Comparison of ENCODE assay signal across 8 cellular contexts in the genomic region with DNA sequence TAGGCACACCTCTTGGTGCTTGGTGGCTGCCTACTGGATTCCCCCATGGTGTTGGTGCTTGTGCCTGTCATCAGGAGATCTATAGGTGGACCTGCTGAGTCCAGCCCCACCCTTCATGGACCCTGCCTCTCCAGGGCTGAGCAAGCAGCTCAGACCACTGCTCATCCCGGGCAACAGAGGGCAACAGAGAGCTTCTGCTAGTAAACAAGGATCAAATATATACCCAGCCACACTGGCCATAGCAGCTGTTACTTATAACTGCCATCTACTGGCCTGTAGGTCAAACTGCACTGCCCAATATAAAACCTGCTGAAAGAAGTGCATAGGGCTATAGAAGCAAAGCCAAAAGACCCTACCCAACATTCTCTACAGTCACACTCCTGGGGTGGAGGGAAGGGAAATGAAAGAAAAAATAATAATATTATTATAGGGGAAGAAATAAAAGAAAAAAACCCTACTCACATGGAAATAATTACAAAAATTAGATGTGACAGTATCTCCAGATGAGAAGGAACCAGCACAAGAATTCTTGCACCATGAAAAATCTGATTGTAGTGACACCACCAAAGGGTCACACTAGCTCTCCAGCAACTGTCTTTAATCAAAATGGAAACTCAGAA. TPM values are rescaled to one million over a fixed set of nuclear protein-coding genes. Genes with fewer than 3 reads are reported as not detected.
DNase-seq lines count a peak whose midpoint lies in the region; ATAC-seq, FAIRE-seq and TF ChIP-seq lines count a peak whose summit lies in the region.

No MANE protein-coding gene starts in this region.

- H3K27ac ChIP-seq in GM23248, result no peak overlapping the region
- no peak overlapping the region for H3K27ac ChIP-seq in K562 (ENCODE audit: extremely low read depth, low read depth, low read length)

- DNase-seq in GM23248, result peak; percentile 65
- peak; percentile 34 for DNase-seq in KG1 (lab: John Stamatoyannopoulos, UW)
- DNase-seq in T-helper 1 cell, result peak in 4 of 5 donors; percentile 27 to 69 (median 38)
- peak; percentile 74 to 85 (median 75) for DNase-seq in K562 (ENCODE audit: extremely low read depth in 1 of 4, low spot score in 3 of 4)
- peak in 2 of 3 donors; percentile 33 to 37 for DNase-seq in mucosa of descending colon
- no peak for DNase-seq in NCI-H2196 (lab: John Stamatoyannopoulos, UW; ENCODE audit: unreplicated experiment)
- no peak for DNase-seq in NCI-H774 (lab: John Stamatoyannopoulos, UW)

- no TSS peak for BruUV-seq in K562 (replicated peaks; lab: Mats Ljungman, UMichigan)

- H2AFZ ChIP-seq in GM23248 (no peak overlapping the region), K562 (ENCODE audit: low read depth, low read length) (no peak overlapping the region)

- CTCF ChIA-PET in K562 (lab: Yijun Ruan, JAX; ENCODE audit: low intra/inter-chr PET ratio), result interaction anchor here (0.6 to 2.5 kb wide), 2 partner anchors 98 to 100 kb away, joined by 3 to 17 read pairs; no protein-coding TSS in a partner anchor

- peak; percentile 96 for FAIRE-seq in K562 (lab: Jason Lieb, UNC)

- POLR2A ChIA-PET in K562 (lab: Yijun Ruan, JAX), result interaction anchor here (0.5 to 1.1 kb wide), 3 partner anchors 10 to 34 kb away, joined by 3 to 4 read pairs (median 3); no protein-coding TSS in a partner anchor

- peak; percentile 88 for TF ChIP-seq CTCF in GM12873 (IDR thresholded peaks at IDR 0.05; ENCODE audit: insufficient read depth, low read depth, low read length, missing control alignments)
- peak; percentile 96 to 99 (median 99) for TF ChIP-seq CTCF in K562 (IDR thresholded peaks at IDR 0.05 in 2 of 3, conservative IDR thresholded peaks at IDR 0.05 in 1 of 3; ENCODE audit: insufficient read depth in 2 of 3, low read depth in 1 of 3, low read length in 3 of 3)
- peak; percentile 24 for TF ChIP-seq CTCF in mucosa of descending colon (IDR thresholded peaks at IDR 0.05)

- WGBS in GM23248 (ENCODE audit: low coverage in 1 of 2, low lambda C conversion rate in 2 of 2, missing lambda C conversion rate in 2 of 2), 2 experiments, result 0% methylated on average over 1 of the region's 1 CpG
- 0% methylated on average over 1 of the region's 1 CpG for WGBS in K562 (ENCODE audit: insufficient coverage, low coverage, missing lambda C conversion rate)

- no peaks in the 10 kb centered on the region for H3K9me1 ChIP-seq in K562 (ENCODE audit: control insufficient read depth, insufficient read depth, low read length)

- H3K79me2 ChIP-seq in GM23248 (ENCODE audit: insufficient read depth), result no peaks in the 10 kb centered on the region
- no peaks in the 10 kb centered on the region for H3K79me2 ChIP-seq in K562 (ENCODE audit: control insufficient read depth, insufficient read depth, low read length)

- TF ChIP-seq RAD21 in K562 (CRISPR knock-in tag; conservative IDR thresholded peaks at IDR 0.05 in 1 of 2, IDR thresholded peaks at IDR 0.05 in 1 of 2), result peak; percentile 78 to 94

- no peaks in the 10 kb centered on the region for H4K20me1 ChIP-seq in GM23248 (ENCODE audit: insufficient read depth)
- no peaks in the 10 kb centered on the region for H4K20me1 ChIP-seq in K562 (replicated peaks; ENCODE audit: control insufficient read depth, insufficient read depth, low read length)

- intact Hi-C loops in K562 (cut with micrococcal nuclease), result loop anchor here (1.0 to 10.0 kb wide), 3 partner anchors 100 to 643 kb away; no protein-coding TSS in a partner anchor
- intact Hi-C loops in mucosa of descending colon (cut with DNase I, micrococcal nuclease), result no loop called here

- no peaks in the 10 kb centered on the region for H3K36me3 ChIP-seq in GM23248 (ENCODE audit: low read depth)
- no peaks in the 10 kb centered on the region for H3K36me3 ChIP-seq in K562 (ENCODE audit: control insufficient read depth, insufficient read depth, low read length)
- no peaks in the 10 kb centered on the region for H3K36me3 ChIP-seq in mucosa of descending colon (ENCODE audit: low read depth)

- no peak overlapping the region for H3K9ac ChIP-seq in GM23248
- no peak overlapping the region for H3K9ac ChIP-seq in K562 (ENCODE audit: insufficient read depth in 1 of 2, low read depth in 2 of 2, low read length in 2 of 2)

- no peaks in the 10 kb centered on the region for H3K9me2 ChIP-seq in GM23248 (ENCODE audit: insufficient read depth)

- no peaks in the 10 kb centered on the region for H3F3A ChIP-seq in GM23248 (ENCODE audit: insufficient read depth)

- in situ Hi-C loops in GM23248 (cut with MboI) (no loop called here), K562 (cut with MboI) (no loop called here)

- H3K4me2 ChIP-seq in GM23248 (ENCODE audit: unreplicated experiment) (no peak overlapping the region), K562 (ENCODE audit: insufficient read depth, low read length) (no peak overlapping the region)

- TF ChIP-seq EP300 in K562 (IDR thresholded peaks at IDR 0.05; ENCODE audit: low read length), result no peak

- ATAC-seq in K562, result peak; percentile 100
- peak; percentile 93 for ATAC-seq in mucosa of descending colon

- no peak for TF ChIP-seq POLR2A in K562 (conservative IDR thresholded peaks at IDR 0.05)

- H3K27me3 ChIP-seq in GM23248 (replicated peaks; ENCODE audit: insufficient read depth) (peaks cover 14% of the 10 kb centered on the region), K562 (ENCODE audit: control insufficient read depth in 2 of 2, insufficient read depth in 2 of 2, low read length in 2 of 2) (peaks cover 4 to 9% of the 10 kb centered on the region in 2 experiments; a peak in 3 of 5 replicates)

- H3K4me1 ChIP-seq in GM23248 (ENCODE audit: insufficient read depth) (no peaks in the 10 kb centered on the region), K562 (replicated peaks in 1 of 2; ENCODE audit: control insufficient read depth in 2 of 2, insufficient read depth in 2 of 2, low read length in 2 of 2) (no peaks in the 10 kb centered on the region), mucosa of descending colon (ENCODE audit: low read depth) (no peaks in the 10 kb centered on the region)

- H3K9me3 ChIP-seq in GM23248 (ENCODE audit: low read depth) (no peaks in the 10 kb centered on the region), K562 (replicated peaks; ENCODE audit: control insufficient read depth, insufficient read depth, low read depth, low read length) (no peaks in the 10 kb centered on the region), mucosa of descending colon (peaks cover 16% of the 10 kb centered on the region)

- H3K4me3 ChIP-seq in GM23248 (no peak overlapping the region), K562 (no peak overlapping the region), mucosa of descending colon (no peak overlapping the region)

TF ChIP-seq in K562, 482 proteins besides CTCF, POLR2A, EP300 and RAD21 (continues in another document):
- TF ChIP-seq E2F1 (CRISPR knock-in tag; IDR thresholded peaks at IDR 0.05) (no peak), CTBP1 (IDR thresholded peaks at IDR 0.05; ENCODE audit: borderline replicate concordance) (peak; percentile 24; the same call in 1 of the 2 replicates), JUN (IDR thresholded peaks at IDR 0.05; ENCODE audit: borderline replicate concordance, low read depth, low read length) (0 out of 2 replicates have a peak, but pooled peaks have one; percentile 7), JUN (CRISPR knock-in tag; IDR thresholded peaks at IDR 0.05; ENCODE audit: borderline replicate concordance) (no peak), CBX5 (IDR thresholded peaks at IDR 0.05; ENCODE audit: borderline replicate concordance, low read depth) (0 out of 2 replicates have a peak, but pooled peaks have one; percentile 60), EHMT2 (IDR thresholded peaks at IDR 0.05) (peak; percentile 45; the same call in 1 of the 2 replicates)

RNA-seq across cellular contexts. Expression of gene ZNF800, which starts 54.9 kb away (rescaled TPM):
- 16.9 and 19.9 TPM in 2 replicates for total RNA-seq in GM23248 (2014; rRNA removed; shearing (Covaris generic))
- polyA plus RNA-seq in GM23248 (2016; fragmentation: Nextera tagmentation; extraction: Ambion mirVana), result 20.3 and 20.8 TPM in 2 replicates
- total RNA-seq in K562 (2011; cell fraction: chromatin; rRNA removed; ENCODE audit: low replicate concordance), result 28.7 and 131 TPM in 2 replicates
- total RNA-seq in K562 (2011; cell fraction: nucleolus; rRNA removed), result 19.2 and 29.9 TPM in 2 replicates
- total RNA-seq in K562 (2011; cell fraction: nucleoplasm; rRNA removed), result 38.3 and 60.6 TPM in 2 replicates
- total RNA-seq in K562 (2014; rRNA removed), result 21.0 and 25.2 TPM in 2 replicates
- 46.1 and 51.1 TPM in 2 replicates for total RNA-seq in K562 (2014; rRNA removed; fragmentation: Illumina TruSeq; extraction: Trizol)
- total RNA-seq in K562 (2015; rRNA removed; fragmentation: Illumina TruSeq; extraction: Trizol), result 54.0 and 58.3 TPM in 2 replicates
- 48.5 and 50.2 TPM in 2 replicates for total RNA-seq in K562 (2021)
- 23.8 and 33.4 TPM in 2 replicates for polyA plus RNA-seq in K562 (2011; rRNA removed)
- polyA plus RNA-seq in K562 (2011; cell fraction: cytosol; rRNA removed), result 12.3 and 14.2 TPM in 2 replicates
- 53.9 and 61.4 TPM in 2 replicates for polyA plus RNA-seq in K562 (2011; cell fraction: nucleus; rRNA removed)
- polyA plus RNA-seq in K562 (2012), result 19.6 and 27.8 TPM in 2 replicates
- polyA plus RNA-seq in K562 (2014; fragmentation: Illumina TruSeq; extraction: Trizol), result 29.0 and 46.7 TPM in 2 replicates
- 1 to 10 TPM; 7.5 to 9.3 TPM for polyA plus RNA-seq in K562 (2014; fragmentation: Nextera tagmentation; extraction: Ambion mirVana)
- 18.9 and 19.3 TPM in 2 replicates for polyA plus RNA-seq in K562 (2014; rRNA removed)
- 61.9 and 63.0 TPM in 2 replicates for polyA minus RNA-seq in K562 (2011; rRNA and poly(A)+ RNA removed)
- 22.8 and 31.1 TPM in 2 replicates for polyA minus RNA-seq in K562 (2011; cell fraction: cytosol; rRNA and poly(A)+ RNA removed)
- polyA minus RNA-seq in K562 (2011; cell fraction: nucleus; rRNA and poly(A)+ RNA removed), result 83.5 and 119 TPM in 2 replicates
- 10 to 100 TPM; 26.9 to 38.7 (median 35.6) TPM for total RNA-seq in mucosa of descending colon

Comparison
In these comparisons a context has a peak if more than half of its experiments do, and no peak if none do; other contexts are left out.
1. CTCF ChIP-seq: peak in every context shown above with its lines; median percentile 99 in K562; 88 in GM12873; 24 in mucosa of descending colon.
2. DNase-seq: peak in GM23248 (single experiment), KG1 (single experiment), T-helper 1 cell (4 of 5), K562 (4 of 4) and mucosa of descending colon (2 of 3); none in NCI-H2196 (single experiment) and NCI-H774 (single experiment).